ENCODE assay signal across 11 cellular contexts in genomic region chr14:88233915-88234314, GRCh38.
A peak's percentile ranks its signal among the peaks of the same experiment; 100 is the strongest.
DNase-seq lines count a peak whose midpoint lies in the region; ATAC-seq lines count a peak whose summit lies in the region.
"Had no signal": no experiment of that assay in that cellular context is flagged by ENCODE, and none has a peak within 500 bp of the region (broad histone marks: within the 10 kb centered on the region; RNA-seq: fewer than 3 reads in every experiment).

No MANE protein-coding gene starts in this region.

- H3K27me3 ChIP-seq in iPS DF 6.9 (ENCODE audit: control insufficient read depth, insufficient read depth, low read length): no peaks in the 10 kb centered on the region

- H3K4me1 ChIP-seq in iPS DF 6.9 (ENCODE audit: control insufficient read depth, insufficient read depth, low read length): no peaks in the 10 kb centered on the region; the same call in 1 of the 2 replicates

- H3K9me3 ChIP-seq in iPS DF 6.9 (ENCODE audit: control insufficient read depth, insufficient read depth, low read length): no peaks in the 10 kb centered on the region

- no peak overlapping the region for H3K4me3 ChIP-seq in iPS DF 6.9 (ENCODE audit: low read length)

- DNase-seq in DMS 273 (lab: John Stamatoyannopoulos, UW; ENCODE audit: unreplicated experiment): peak; percentile 46
- no peak for DNase-seq in DMS 273 treated with DMSO at 0.1 percent for 48 hours (lab: John Stamatoyannopoulos, UW)
- DNase-seq in H4 (ENCODE audit: low spot score): peak; percentile 16
- peak; percentile 18 for DNase-seq in RPMI7951 (ENCODE audit: low read depth)
- peak; percentile 22 for DNase-seq in iPS DF 6.9 (ENCODE audit: low read depth, low spot score)
- no peak for DNase-seq in AG08396 (ENCODE audit: low spot score)
- DNase-seq in kidney tubule cell (ENCODE audit: low spot score): no peak
- DNase-seq: activated naive CD8-positive, alpha-beta T cell treated with anti-CD3 and anti-CD28 coated beads, Interleukin-2, amount 10 ng/mL, durations not matched to agents 7 days and 5 days; T-cell had no signal

- no peak for ATAC-seq in HG02610 (IDR thresholded peaks at IDR 0.05; ENCODE audit: unreplicated experiment)
- ATAC-seq: stimulated activated memory B cell treated with anti-CD40 and anti-IgM and Interleukin-4, amounts not matched to agents 10 μg/mL and 1 μg/mL and 100 μg/mL, for 72 hours; T-cell had no signal

- no CpG with 5 or more reads among the region's 5 CpGs for WGBS in iPS DF 6.9 (ENCODE audit: insufficient coverage, insufficient read length)

- H3K36me3 ChIP-seq in iPS DF 6.9 (ENCODE audit: control insufficient read depth, insufficient read depth, low read length): no peaks in the 10 kb centered on the region

- no peak overlapping the region for H3K27ac ChIP-seq in iPS DF 6.9 (ENCODE audit: low read length)

Comparison
In these comparisons a context has a peak if more than half of its experiments do, and no peak if none do; other contexts are left out.
1. DNase-seq: peak in DMS 273 (single experiment), H4 (single experiment), RPMI7951 (single experiment) and iPS DF 6.9 (single experiment); none in DMS 273 treated with DMSO at 0.1 percent for 48 hours (single experiment), AG08396 (single experiment) and kidney tubule cell (single experiment).